Comparison of ENCODE assay signal across 16 cellular contexts in the genomic region with DNA sequence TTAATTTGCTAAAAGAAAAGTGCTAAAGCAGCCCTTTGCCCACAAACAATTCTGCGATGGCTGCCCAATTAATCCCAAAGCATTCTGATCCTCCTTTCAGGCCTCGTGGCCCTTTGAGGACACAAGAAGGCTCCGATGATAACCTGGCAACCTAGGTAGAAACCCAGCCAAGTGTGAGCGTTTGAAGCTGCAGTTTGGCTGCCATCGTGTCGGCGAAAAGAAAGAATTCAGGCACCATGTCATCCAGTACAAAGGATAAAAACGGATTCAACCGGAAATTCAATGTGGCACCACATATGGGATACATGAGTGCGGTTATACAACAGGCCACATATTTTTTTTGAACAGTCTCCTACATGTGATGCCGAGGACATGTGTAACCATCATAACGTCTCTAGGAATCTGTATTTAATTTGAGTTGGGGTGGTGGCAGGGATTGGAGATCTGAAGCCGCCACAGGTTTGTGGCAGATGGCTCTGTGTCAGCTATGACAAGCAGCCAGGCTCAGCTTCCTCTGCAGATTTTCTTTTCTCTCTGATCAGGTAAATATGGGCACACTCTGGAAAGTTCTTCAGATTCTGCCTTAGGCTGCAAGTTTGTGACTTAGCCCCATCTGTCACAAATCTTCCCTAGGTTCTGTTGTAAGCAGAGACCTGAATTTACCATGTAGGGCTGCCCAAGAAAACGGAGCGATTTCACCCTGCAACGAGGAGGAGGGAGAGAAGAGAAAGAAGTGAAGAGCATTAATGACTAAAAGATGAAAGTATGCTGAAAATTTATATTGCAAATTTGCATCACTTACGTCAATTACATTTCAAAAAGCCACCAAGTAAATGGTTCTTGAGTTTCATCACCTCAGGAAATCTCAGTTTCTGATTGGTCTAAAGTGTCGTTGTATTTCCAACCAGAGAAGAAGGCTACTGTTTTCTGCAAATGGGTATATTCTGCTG.
A peak's percentile ranks its signal among the peaks of the same experiment; 100 is the strongest.
DNase-seq lines count a peak whose midpoint lies in the region; ATAC-seq and TF ChIP-seq lines count a peak whose summit lies in the region.
"Had no signal": no experiment of that assay in that cellular context is flagged by ENCODE, and none has a peak within 500 bp of the region (broad histone marks: within the 10 kb centered on the region; RNA-seq: fewer than 3 reads in every experiment).

No MANE protein-coding gene starts in this region.

- H3K27me3 ChIP-seq in BJ (ENCODE audit: control insufficient read depth, insufficient read depth, low read length) = no peaks in the 10 kb centered on the region
- no peaks in the 10 kb centered on the region for H3K27me3 ChIP-seq in adipocyte (replicated peaks; ENCODE audit: control insufficient read depth, insufficient read depth, low read length)
- no peaks in the 10 kb centered on the region for H3K27me3 ChIP-seq in aorta (ENCODE audit: control insufficient read depth in 1 of 2, insufficient read depth in 2 of 2, low read length in 1 of 2)
- H3K27me3 ChIP-seq: gastrocnemius medialis had no signal

- intact Hi-C loops in aorta (cut with DNase I) = no loop called here

- H3K4me3 ChIP-seq in AG10803 (ENCODE audit: low read length) (peak overlapping the region; percentile 37), BJ (ENCODE audit: low read depth, low read length) (peak overlapping the region; percentile 8; the same call in 1 of the 2 replicates), adipocyte (ENCODE audit: low read length) (no peak overlapping the region), aorta (ENCODE audit: low read length in 2 of 2) (no peak overlapping the region)
- H3K4me3 ChIP-seq: gastrocnemius medialis, lung had no signal

- POLR2A ChIA-PET in BJ (lab: Charles Lee) = no interaction called here

- no peak overlapping the region for H3K27ac ChIP-seq in aorta (ENCODE audit: low read depth in 1 of 2, low read length in 2 of 2)

- peaks cover 8% of the 10 kb centered on the region for H3K4me1 ChIP-seq in adipocyte (ENCODE audit: control insufficient read depth, insufficient read depth, low read length)
- no peaks in the 10 kb centered on the region for H3K4me1 ChIP-seq in aorta (ENCODE audit: control insufficient read depth in 1 of 2, insufficient read depth in 2 of 2, low read length in 2 of 2)

- TF ChIP-seq POLR2A in erythroblast (IDR thresholded peaks at IDR 0.05; ENCODE audit: low read length) = no peak

- H3K9me3 ChIP-seq in adipocyte (ENCODE audit: control insufficient read depth, low read length) (no peaks in the 10 kb centered on the region), aorta (ENCODE audit: control insufficient read depth, low read length) (no peaks in the 10 kb centered on the region)
- H3K9me3 ChIP-seq: gastrocnemius medialis had no signal

- no peak overlapping the region for H3K9ac ChIP-seq in adipocyte (ENCODE audit: low read length)

- no peak for ATAC-seq in aorta (ENCODE audit: low FRiP score)
- ATAC-seq: gastrocnemius medialis; naive thymus-derived CD8-positive, alpha-beta T cell; Right ventricle myocardium inferior had no signal

- DNase-seq in AG10803 (ENCODE audit: low read depth) (peak; percentile 92), BJ (ENCODE audit: low read depth) (peak; percentile 49), NCI-H1694 treated with DMSO at 0.1 percent for 48 hours (lab: John Stamatoyannopoulos, UW) (peak; percentile 100), adipocyte (ENCODE audit: low read depth) (peak; percentile 35), aorta (no peak), erythroblast (lab: John Stamatoyannopoulos, UW) (no peak)
- DNase-seq in stimulated activated CD4-positive, alpha-beta T cell treated with anti-CD3 and anti-CD28 coated beads, Interleukin-4, amount 100 ng/mL, for 4 hours = no peak
- DNase-seq: activated CD4-positive, alpha-beta T cell treated with anti-CD3 and anti-CD28 coated beads, Interleukin-2, amount 50 U/mL, for 1 hour; activated naive CD8-positive, alpha-beta T cell treated with anti-CD3 and anti-CD28 coated beads, Interleukin-2, amount 10 ng/mL, durations not matched to agents 7 days and 5 days; activated T-cell treated with anti-CD3 and anti-CD28 coated beads, Interleukin-2, amount 50 U/mL, for 24 hours; CD4-positive, alpha-beta T cell; gastrocnemius medialis; naive thymus-derived CD8-positive, alpha-beta T cell; NCI-H774 had no signal

- WGBS in aorta, 2 donors = 96% methylated on average over 18 of the region's 18 CpGs

- CTCF ChIA-PET in BJ (lab: Yijun Ruan, JAX) = interaction anchor here (1.4 kb wide), 1 partner anchor 10 kb away, joined by 5 read pairs; no protein-coding TSS in a partner anchor

- TF ChIP-seq CTCF in AG10803 (conservative IDR thresholded peaks at IDR 0.05; ENCODE audit: low read length) (no peak), BJ (IDR thresholded peaks at IDR 0.05; ENCODE audit: insufficient read depth, low read depth, low read length) (no peak)

- H3K36me3 ChIP-seq in BJ (ENCODE audit: control insufficient read depth, insufficient read depth, low read length) (no peaks in the 10 kb centered on the region), adipocyte (ENCODE audit: control insufficient read depth, insufficient read depth, low read length, severe bottlenecking) (peaks cover 5% of the 10 kb centered on the region), aorta (ENCODE audit: control insufficient read depth in 1 of 2, insufficient read depth in 2 of 2, low read length in 1 of 2) (no peaks in the 10 kb centered on the region)
- H3K36me3 ChIP-seq: gastrocnemius medialis had no signal

Comparison
In these comparisons a context has a peak if more than half of its experiments do, and no peak if none do; other contexts are left out.
1. DNase-seq: peak in AG10803 (single experiment), BJ (single experiment), NCI-H1694 treated with DMSO at 0.1 percent for 48 hours (single experiment) and adipocyte (single experiment); none in aorta (0 of 2), stimulated activated CD4-positive, alpha-beta T cell treated with anti-CD3 and anti-CD28 coated beads, Interleukin-4, amount 100 ng/mL, for 4 hours (0 of 2) and erythroblast (0 of 2).
2. H3K4me3 ChIP-seq: peak in AG10803 (single experiment) and BJ (single experiment); none in adipocyte (single experiment) and aorta (0 of 2).